Comparison of ENCODE assay signal across 29 cellular contexts in the genomic region with DNA sequence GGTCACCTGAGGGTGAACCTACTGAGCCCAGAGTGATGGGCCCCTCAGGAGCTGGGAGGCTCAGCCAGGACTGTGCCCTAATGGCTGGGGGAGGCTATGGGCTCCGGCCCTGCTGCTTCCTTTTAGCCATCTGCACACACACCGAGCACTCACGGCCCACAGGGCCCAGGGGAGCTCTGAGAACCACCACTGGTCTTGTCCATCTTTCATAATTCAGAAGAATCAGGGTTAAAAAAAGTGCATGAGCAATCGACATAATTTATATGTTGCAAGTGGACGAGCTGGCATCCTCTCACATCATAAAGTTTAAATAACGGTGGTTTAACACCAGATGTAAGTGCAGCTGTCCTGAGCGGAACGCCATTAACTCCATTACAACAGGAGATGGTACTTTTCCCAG.
"Had no signal": no experiment of that assay in that cellular context is flagged by ENCODE, and none has a peak within 500 bp of the region (broad histone marks: within the 10 kb centered on the region; RNA-seq: fewer than 3 reads in every experiment).

No MANE protein-coding gene starts in this region.

- H3K36me3 ChIP-seq: heart right ventricle, left lung, lower lobe of right lung, neutrophil, right lobe of liver, stomach, thyroid gland, upper lobe of left lung, vagina, WERI-Rb-1 had no signal

- H3K27ac ChIP-seq: foreskin keratinocyte, heart right ventricle, left lung, lower lobe of right lung, neutrophil, right lobe of liver, stomach, thyroid gland, upper lobe of left lung, vagina, WERI-Rb-1 had no signal

- H3K4me1 Mint-ChIP-seq: activated CD4-positive, alpha-beta T cell treated with anti-CD3 and anti-CD28 coated beads, Interleukin-2, amount 10 ng/mL, durations not matched to agents 24 days and 14 days; activated T-helper 17 cell treated with anti-CD3 and anti-CD28 coated beads, Interleukin-2, amount 50 U/mL, for 72 hours; endodermal cell had no signal

- H3K27ac Mint-ChIP-seq: activated CD4-positive, alpha-beta memory T cell treated with anti-CD3 and anti-CD28 coated beads for 36 hours; activated CD4-positive, alpha-beta T cell treated with anti-CD3 and anti-CD28 coated beads, Interleukin-2, amount 10 ng/mL, durations not matched to agents 24 days and 14 days; activated T-helper 17 cell treated with anti-CD3 and anti-CD28 coated beads, Interleukin-2, amount 50 U/mL, for 72 hours; dendritic cell treated with granulocyte-macrophage colony-stimulating factor and Interleukin-4, amounts not matched to agents 40 ng/mL and 50 ng/mL, for 4 days; endodermal cell; nephron progenitor cell; stimulated activated effector memory CD8-positive, alpha-beta T cell treated with anti-CD3 and anti-CD28 coated beads, Interleukin-12 subunit alpha, Interleukin-12 subunit beta, amount 100 ng/mL, for 72 hours had no signal

- H3K9me3 ChIP-seq: heart right ventricle, left lung, lower lobe of right lung, mucosa of descending colon, neutrophil, right lobe of liver, stomach, thyroid gland, upper lobe of left lung, vagina had no signal

- H3K27me3 ChIP-seq: left lung, right lobe of liver, stomach, thyroid gland, upper lobe of left lung, vagina had no signal

- H3K4me1 ChIP-seq: foreskin keratinocyte, heart right ventricle, left lung, lower lobe of right lung, stomach, thyroid gland, upper lobe of left lung had no signal

- H3K4me3 ChIP-seq: heart right ventricle, left lung, lower lobe of right lung, mucosa of descending colon, right lobe of liver, stomach, thyroid gland, upper lobe of left lung, vagina had no signal

- H3K4me3 Mint-ChIP-seq: activated CD4-positive, alpha-beta memory T cell treated with anti-CD3 and anti-CD28 coated beads for 36 hours; activated CD4-positive, alpha-beta T cell treated with anti-CD3 and anti-CD28 coated beads, Interleukin-2, amount 10 ng/mL, durations not matched to agents 24 days and 14 days; activated T-cell treated with anti-CD3 and anti-CD28 coated beads, Interleukin-2, amount 50 U/mL, for 4 hours; activated T-helper 17 cell treated with anti-CD3 and anti-CD28 coated beads, Interleukin-2, amount 50 U/mL, for 72 hours; dendritic cell treated with granulocyte-macrophage colony-stimulating factor and Interleukin-4, amounts not matched to agents 40 ng/mL and 50 ng/mL, for 4 days; endodermal cell; nephron progenitor cell; stimulated activated effector memory CD8-positive, alpha-beta T cell treated with anti-CD3 and anti-CD28 coated beads, Interleukin-12 subunit alpha, Interleukin-12 subunit beta, amount 100 ng/mL, for 72 hours had no signal

- DNase-seq: activated CD4-positive, alpha-beta memory T cell treated with anti-CD3 and anti-CD28 coated beads for 36 hours; activated CD4-positive, alpha-beta T cell treated with anti-CD3 and anti-CD28 coated beads, Interleukin-2, amount 10 ng/mL, durations not matched to agents 24 days and 14 days; activated CD4-positive, CD25-positive, alpha-beta regulatory T cell treated with anti-CD3 and anti-CD28 coated beads, Interleukin-2, amount 50 U/mL, for 72 hours; activated gamma-delta T cell treated with Interleukin-2 at 50 U/mL for 16 hours; activated naive CD4-positive, alpha-beta T cell treated with anti-CD3 and anti-CD28 coated beads, Interleukin-2, amount 50 U/mL, for 16 hours; activated T-cell treated with anti-CD3 and anti-CD28 coated beads, Interleukin-2, amount 50 U/mL, for 4 hours; amygdala; central memory CD4-positive, alpha-beta T cell; endodermal cell; foreskin keratinocyte; heart right ventricle; left lung; lower lobe of right lung; mesenchymal stem cell; mucosa of descending colon; nephron progenitor cell; right lobe of liver; small intestine; stimulated activated CD4-positive, alpha-beta T cell treated with anti-CD3 and anti-CD28 coated beads, Interleukin-4, amount 100 ng/mL, for 24 hours; stomach; thyroid gland; WERI-Rb-1 had no signal

- H3K27me3 Mint-ChIP-seq: activated CD4-positive, alpha-beta memory T cell treated with anti-CD3 and anti-CD28 coated beads for 36 hours had no signal

- H3K9me3 Mint-ChIP-seq: activated CD4-positive, alpha-beta memory T cell treated with anti-CD3 and anti-CD28 coated beads for 36 hours; activated CD4-positive, alpha-beta T cell treated with anti-CD3 and anti-CD28 coated beads, Interleukin-2, amount 10 ng/mL, durations not matched to agents 24 days and 14 days; activated T-cell treated with anti-CD3 and anti-CD28 coated beads, Interleukin-2, amount 50 U/mL, for 4 hours; activated T-helper 17 cell treated with anti-CD3 and anti-CD28 coated beads, Interleukin-2, amount 50 U/mL, for 72 hours; dendritic cell treated with granulocyte-macrophage colony-stimulating factor and Interleukin-4, amounts not matched to agents 40 ng/mL and 50 ng/mL, for 4 days; endodermal cell; nephron progenitor cell; stimulated activated effector memory CD8-positive, alpha-beta T cell treated with anti-CD3 and anti-CD28 coated beads, Interleukin-12 subunit alpha, Interleukin-12 subunit beta, amount 100 ng/mL, for 72 hours had no signal

- ATAC-seq: activated T-cell treated with anti-CD3 and anti-CD28 coated beads, Interleukin-2, amount 50 U/mL, for 4 hours; activated T-helper 17 cell treated with anti-CD3 and anti-CD28 coated beads, Interleukin-2, amount 50 U/mL, for 72 hours; esophagus mucosa; foreskin keratinocyte; heart right ventricle; lower lobe of right lung; mucosa of descending colon; right lobe of liver; stimulated activated effector memory CD8-positive, alpha-beta T cell treated with anti-CD3 and anti-CD28 coated beads, Interleukin-12 subunit alpha, Interleukin-12 subunit beta, amount 100 ng/mL, for 72 hours had no signal
